In genomic region chr5:158456756-158457155, GRCh38 we compare ENCODE assay signal across 1 cellular context.
TF ChIP-seq lines count a peak whose summit lies in the region.

No MANE protein-coding gene starts in this region.

TF ChIP-seq in HEK293, 187 proteins besides CTCF, POLR2A, EP300 and RAD21 (continued from another document and continues in another):
- TF ChIP-seq PRDM6 (tag by site-specific recombination; IDR thresholded peaks at IDR 0.05) (peak; percentile 59), ZNF423 (tag by site-specific recombination; IDR thresholded peaks at IDR 0.05) (no peak), ZNF654 (tag by site-specific recombination; IDR thresholded peaks at IDR 0.05; ENCODE audit: low read depth) (no peak), ZNF324 (tag by site-specific recombination; IDR thresholded peaks at IDR 0.05) (no peak), ZFP37 (tag by site-specific recombination; IDR thresholded peaks at IDR 0.05) (0 out of 2 replicates have a peak, but pooled peaks have one; percentile 58), ZNF354C (tag by site-specific recombination; IDR thresholded peaks at IDR 0.05; ENCODE audit: borderline replicate concordance, low read depth) (no peak), SCRT1 (tag by site-specific recombination; IDR thresholded peaks at IDR 0.05; ENCODE audit: borderline replicate concordance) (no peak), ZNF223 (tag by site-specific recombination; IDR thresholded peaks at IDR 0.05) (no peak), ATF2 (tag by site-specific recombination; IDR thresholded peaks at IDR 0.05; ENCODE audit: low read depth) (0 out of 2 replicates have a peak, but pooled peaks have one; percentile 55), TSHZ1 (tag by site-specific recombination; IDR thresholded peaks at IDR 0.05; ENCODE audit: borderline replicate concordance) (no peak), ZNF211 (tag by site-specific recombination; IDR thresholded peaks at IDR 0.05; ENCODE audit: low read depth) (no peak), PATZ1 (tag by site-specific recombination; IDR thresholded peaks at IDR 0.05) (peak; percentile 48; the same call in 1 of the 2 replicates), ZNF785 (tag by site-specific recombination; IDR thresholded peaks at IDR 0.05) (no peak), SP7 (tag by site-specific recombination; IDR thresholded peaks at IDR 0.05) (peak; percentile 63; the same call in 1 of the 2 replicates), ZNF48 (tag by site-specific recombination; IDR thresholded peaks at IDR 0.05) (no peak), ZNF138 (tag by site-specific recombination; IDR thresholded peaks at IDR 0.05; ENCODE audit: borderline replicate concordance) (no peak), ZNF561 (tag by site-specific recombination; IDR thresholded peaks at IDR 0.05; ENCODE audit: borderline replicate concordance) (no peak), ZNF529 (tag by site-specific recombination; IDR thresholded peaks at IDR 0.05; ENCODE audit: insufficient replicate concordance) (no peak), BCL6B (tag by site-specific recombination; IDR thresholded peaks at IDR 0.05) (no peak), YY2 (tag by site-specific recombination; IDR thresholded peaks at IDR 0.05) (no peak), GLIS1 (tag by site-specific recombination; IDR thresholded peaks at IDR 0.05) (no peak), ZNF658 (tag by site-specific recombination; IDR thresholded peaks at IDR 0.05) (no peak), ZNF362 (tag by site-specific recombination; IDR thresholded peaks at IDR 0.05) (0 out of 2 replicates have a peak, but pooled peaks have one; percentile 39), ZBTB11 (tag by site-specific recombination; conservative IDR thresholded peaks at IDR 0.05; ENCODE audit: low read depth) (no peak), ZBTB48 (tag by site-specific recombination; IDR thresholded peaks at IDR 0.05) (no peak), ZNF23 (tag by site-specific recombination; IDR thresholded peaks at IDR 0.05; ENCODE audit: borderline replicate concordance) (no peak), TRIM28 (IDR thresholded peaks at IDR 0.05; ENCODE audit: borderline replicate concordance, low read length) (no peak), ZNF707 (tag by site-specific recombination; IDR thresholded peaks at IDR 0.05) (no peak), SALL2 (tag by site-specific recombination; IDR thresholded peaks at IDR 0.05; ENCODE audit: borderline replicate concordance) (no peak), ZBTB21 (tag by site-specific recombination; IDR thresholded peaks at IDR 0.05) (0 out of 2 replicates have a peak, but pooled peaks have one; percentile 50), ZNF184 (tag by site-specific recombination; IDR thresholded peaks at IDR 0.05) (0 out of 2 replicates have a peak, but pooled peaks have one; percentile 47), ZNF660 (tag by site-specific recombination; IDR thresholded peaks at IDR 0.05) (no peak), SP3 (tag by site-specific recombination; IDR thresholded peaks at IDR 0.05) (no peak), ZNF404 (tag by site-specific recombination; IDR thresholded peaks at IDR 0.05) (no peak), ZSCAN4 (tag by site-specific recombination; IDR thresholded peaks at IDR 0.05) (no peak), ZNF629 (tag by site-specific recombination; IDR thresholded peaks at IDR 0.05) (peak; percentile 80)
